8 cellular contexts compared by ENCODE assay signal in the genomic region with DNA sequence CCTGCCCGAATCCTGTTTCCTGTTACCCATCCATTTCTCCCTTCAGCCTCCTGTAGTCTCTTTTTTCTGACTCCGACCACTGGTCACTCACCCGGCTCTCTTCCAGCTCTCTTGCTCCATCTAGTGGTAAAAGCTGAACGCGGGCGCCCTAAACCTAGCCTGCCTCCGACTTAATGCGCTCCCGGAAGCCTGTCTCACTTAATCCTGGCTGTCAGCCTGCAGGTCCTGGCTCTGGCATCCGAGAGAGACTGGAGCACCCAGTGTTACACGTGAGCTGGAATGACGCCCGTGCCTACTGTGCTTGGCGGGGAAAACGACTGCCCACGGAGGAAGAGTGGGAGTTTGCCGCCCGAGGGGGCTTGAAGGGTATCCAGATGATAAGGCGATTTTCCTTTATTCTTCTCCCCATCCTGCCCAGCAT. TPM values are rescaled to one million over a fixed set of nuclear protein-coding genes. Genes with fewer than 3 reads are reported as not detected.
A peak's percentile ranks its signal among the peaks of the same experiment; 100 is the strongest.
DNase-seq lines count a peak whose midpoint lies in the region; ATAC-seq and TF ChIP-seq lines count a peak whose summit lies in the region.

No MANE protein-coding gene starts in this region.

- H3K4me1 ChIP-seq in cardiac muscle cell (ENCODE audit: low read depth) (no peaks in the 10 kb centered on the region), psoas muscle (peaks cover 12% of the 10 kb centered on the region)

- no peaks in the 10 kb centered on the region for H3K9me3 Mint-ChIP-seq in activated naive CD4-positive, alpha-beta T cell treated with anti-CD3 and anti-CD28 coated beads, Interleukin-2, amount 50 U/mL, for 72 hours

- no peak overlapping the region for H3K27ac ChIP-seq in cardiac muscle cell
- H3K27ac ChIP-seq in psoas muscle: peak overlapping the region; percentile 27

- TF ChIP-seq CTCF in GM12875 (IDR thresholded peaks at IDR 0.05; ENCODE audit: borderline replicate concordance, insufficient read depth, low read depth, low read length): peak; percentile 84
- TF ChIP-seq CTCF in HFF-Myc (IDR thresholded peaks at IDR 0.05; ENCODE audit: low read depth, low read length, missing control alignments): peak; percentile 96
- TF ChIP-seq CTCF in cardiac muscle cell (IDR thresholded peaks at IDR 0.05; ENCODE audit: low read depth, low read length): peak; percentile 97
- TF ChIP-seq CTCF in psoas muscle (IDR thresholded peaks at IDR 0.05): peak; percentile 87

- DNase-seq in HFF-Myc (ENCODE audit: extremely low read depth, low read depth): peak; percentile 62
- DNase-seq in MV-4-11 (lab: John Stamatoyannopoulos, UW): peak; percentile 58
- peak; percentile 68 for DNase-seq in SKM-1 treated with dmso at 0.1 percent for 144 hours (lab: John Stamatoyannopoulos, UW; ENCODE audit: unreplicated experiment)
- DNase-seq in activated naive CD4-positive, alpha-beta T cell treated with anti-CD3 and anti-CD28 coated beads, Interleukin-2, amount 50 U/mL, for 72 hours (ENCODE audit: low spot score in 2 of 2): peak; percentile 65 to 81
- peak; percentile 84 to 88 for DNase-seq in cardiac muscle cell (ENCODE audit: low read depth in 1 of 2, low spot score in 1 of 2)
- peak; percentile 79 to 89 for DNase-seq in psoas muscle

- H3K27me3 ChIP-seq in cardiac muscle cell (no peaks in the 10 kb centered on the region), psoas muscle (ENCODE audit: insufficient read depth in 3 of 3, low read length in 2 of 3) (no peaks in the 10 kb centered on the region)

- H3K4me3 ChIP-seq in GM12875 (ENCODE audit: low read depth, low read length) (no peak overlapping the region), HFF-Myc (replicated peaks; ENCODE audit: low read depth, low read length) (no peak overlapping the region), cardiac muscle cell (no peak overlapping the region), psoas muscle (no peak overlapping the region)

- H3K36me3 ChIP-seq in cardiac muscle cell (peaks cover 3% of the 10 kb centered on the region), psoas muscle (ENCODE audit: insufficient read depth in 1 of 2, low read depth in 1 of 2) (peaks cover 5 to 52% of the 10 kb centered on the region in 2 donors)

- WGBS in psoas muscle, 3 donors: 10 to 16% (median 11%) methylated on average over 19 of the region's 19 CpGs

- ATAC-seq in activated naive CD4-positive, alpha-beta T cell treated with anti-CD3 and anti-CD28 coated beads, Interleukin-2, amount 50 U/mL, for 72 hours: peak; percentile 87 to 89
- ATAC-seq in psoas muscle (peak; percentile 85 to 91 (median 88)), HG02588 (IDR thresholded peaks at IDR 0.05; ENCODE audit: unreplicated experiment) (no peak)

- intact Hi-C loops in psoas muscle (cut with DNase I): loop anchor here (1.0 to 10.0 kb wide), 5 partner anchors 70 to 640 kb away; a partner anchor contains a TSS

- peaks cover 2 to 7% of the 10 kb centered on the region in 2 donors for H3K36me3 Mint-ChIP-seq in activated naive CD4-positive, alpha-beta T cell treated with anti-CD3 and anti-CD28 coated beads, Interleukin-2, amount 50 U/mL, for 72 hours

- no peaks in the 10 kb centered on the region for H3K9me3 ChIP-seq in cardiac muscle cell (ENCODE audit: low read depth)
- H3K9me3 ChIP-seq in psoas muscle: no peaks in the 10 kb centered on the region

- peak overlapping the region; percentile 2 to 20 for H3K27ac Mint-ChIP-seq in activated naive CD4-positive, alpha-beta T cell treated with anti-CD3 and anti-CD28 coated beads, Interleukin-2, amount 50 U/mL, for 72 hours

RNA-seq across cellular contexts. Expression of a gene that starts 10.3 kb away (rescaled TPM):
- total RNA-seq in activated naive CD4-positive, alpha-beta T cell treated with anti-CD3 and anti-CD28 coated beads, Interleukin-2, amount 50 U/mL, for 72 hours: 100 to 1,000 TPM; 106 to 107 TPM
- total RNA-seq in cardiac muscle cell (60.9 and 108 TPM in 2 replicates), psoas muscle (10 to 100 TPM; 22.0 to 35.2 (median 22.8) TPM)
- polyA plus RNA-seq in cardiac muscle cell (49.5 and 77.2 TPM in 2 replicates), psoas muscle (10 to 100 TPM; 26.8 to 29.1 (median 27.3) TPM)

RNA-seq across cellular contexts. Expression of a gene that starts 18.4 kb away (rescaled TPM):
- total RNA-seq in activated naive CD4-positive, alpha-beta T cell treated with anti-CD3 and anti-CD28 coated beads, Interleukin-2, amount 50 U/mL, for 72 hours: 1 to 10 TPM; 4.1 to 9.4 TPM
- total RNA-seq in cardiac muscle cell: 0.21 and 0.81 TPM in 2 replicates
- polyA plus RNA-seq in cardiac muscle cell: 0.44 and 0.72 TPM in 2 replicates
- 10 to 100 TPM; 32.2 to 99.6 (median 46.3) TPM for total RNA-seq in psoas muscle
- 10 to 100 TPM in 2 of 3 donors, 1 to 10 TPM in 1; 9.2 to 65.1 (median 39.2) TPM for polyA plus RNA-seq in psoas muscle

RNA-seq across cellular contexts. Expression of a gene that starts 22.8 kb away (rescaled TPM):
- total RNA-seq in activated naive CD4-positive, alpha-beta T cell treated with anti-CD3 and anti-CD28 coated beads, Interleukin-2, amount 50 U/mL, for 72 hours: 100 to 1,000 TPM; 173 to 236 TPM
- 99.0 and 105 TPM in 2 replicates for total RNA-seq in cardiac muscle cell
- polyA plus RNA-seq in cardiac muscle cell: 144 and 167 TPM in 2 replicates
- total RNA-seq in psoas muscle: 100 to 1,000 TPM in 3 of 4 donors, 10 to 100 TPM in 1; 96.5 to 135 (median 130) TPM
- 100 to 1,000 TPM; 138 to 259 (median 235) TPM for polyA plus RNA-seq in psoas muscle

RNA-seq across cellular contexts. Expression of a gene that starts 23.1 kb away (rescaled TPM):
- 10 to 100 TPM in 1 of 2 donors, 1 to 10 TPM in 1; 7.7 to 21.1 TPM for total RNA-seq in activated naive CD4-positive, alpha-beta T cell treated with anti-CD3 and anti-CD28 coated beads, Interleukin-2, amount 50 U/mL, for 72 hours
- total RNA-seq in cardiac muscle cell (64.8 and 92.7 TPM in 2 replicates), psoas muscle (10 to 100 TPM in 1 of 4 donors, 1 to 10 TPM in 3; 2.6 to 10.8 (median 5.1) TPM)
- polyA plus RNA-seq in cardiac muscle cell (37.7 and 49.0 TPM in 2 replicates), psoas muscle (10 to 100 TPM in 1 of 3 donors, 1 to 10 TPM in 2; 2.5 to 11.2 (median 5.6) TPM)

RNA-seq across cellular contexts. Expression of a gene that starts 31.9 kb away (rescaled TPM):
- total RNA-seq in activated naive CD4-positive, alpha-beta T cell treated with anti-CD3 and anti-CD28 coated beads, Interleukin-2, amount 50 U/mL, for 72 hours: 100 to 1,000 TPM; 658 to 742 TPM
- total RNA-seq in cardiac muscle cell (393 and 511 TPM in 2 replicates), psoas muscle (100 to 1,000 TPM; 475 to 571 (median 506) TPM)
- polyA plus RNA-seq in cardiac muscle cell (468 and 556 TPM in 2 replicates), psoas muscle (100 to 1,000 TPM; 593 to 948 (median 729) TPM)
